21 cellular contexts compared by ENCODE assay signal in genomic region chr20:57210911-57211280, GRCh38. TPM values are rescaled to one million over a fixed set of nuclear protein-coding genes. Genes with fewer than 3 reads are reported as not detected.
DNase-seq lines count a peak whose midpoint lies in the region; ATAC-seq, FAIRE-seq and TF ChIP-seq lines count a peak whose summit lies in the region.
"Had no signal": no experiment of that assay in that cellular context is flagged by ENCODE, and none has a peak within 500 bp of the region (broad histone marks: within the 10 kb centered on the region; RNA-seq: fewer than 3 reads in every experiment).

No MANE protein-coding gene starts in this region.

- BruUV-seq in Caco-2 (replicated peaks; lab: Mats Ljungman, UMichigan), result no TSS peak
- BruUV-seq in Calu3 (replicated peaks; lab: Mats Ljungman, UMichigan), result no TSS peak

- no peak overlapping the region for H3K27ac ChIP-seq in H1 (ENCODE audit: low read depth, low read length)
- H3K27ac ChIP-seq: HL-60 had no signal

- H3K27me3 ChIP-seq in H1 (replicated peaks in 1 of 4; ENCODE audit: control insufficient read depth in 3 of 4, extremely low read depth in 1 of 4, insufficient read depth in 3 of 4, low read length in 3 of 4) (peaks cover 0 to 5% (median 2%) of the 10 kb centered on the region in 4 experiments; a peak in 2 of 7 replicates), mucosa of stomach (ENCODE audit: control insufficient read depth, insufficient read depth, low read length) (peaks cover 4% of the 10 kb centered on the region), Caco-2 (replicated peaks; ENCODE audit: control insufficient read depth, insufficient read depth, low read length) (no peaks in the 10 kb centered on the region)
- H3K27me3 ChIP-seq: BE2C had no signal

- no peak overlapping the region for H2AFZ ChIP-seq in H1 (ENCODE audit: low read length)

- H4K91ac ChIP-seq in H1 (replicated peaks; ENCODE audit: insufficient read length, low read length), result no peak overlapping the region

- no peak for FAIRE-seq in H1 (lab: Jason Lieb, UNC)
- FAIRE-seq: A204.1, K562 had no signal

- H3K27me3 Mint-ChIP-seq in WTC11 (ENCODE audit: low read depth) (no peaks in the 10 kb centered on the region), Caco-2 (ENCODE audit: insufficient read depth, unreplicated experiment) (no peaks in the 10 kb centered on the region), Calu3 (ENCODE audit: unreplicated experiment) (peaks cover 31% of the 10 kb centered on the region)

- H3K79me1 ChIP-seq in H1 (ENCODE audit: low read depth, low read length), result no peaks in the 10 kb centered on the region

- no peak overlapping the region for H4K5ac ChIP-seq in H1 (ENCODE audit: insufficient read length, low read depth, low read length)

- H3K4me1 Mint-ChIP-seq in WTC11 (peaks cover 28% of the 10 kb centered on the region), Caco-2 (ENCODE audit: low read depth, unreplicated experiment) (peaks cover 19% of the 10 kb centered on the region), Calu3 (ENCODE audit: low read depth, unreplicated experiment) (peaks cover 40% of the 10 kb centered on the region)
- H3K4me1 Mint-ChIP-seq: CD4-positive, CD25-positive, alpha-beta regulatory T cell; CD8-positive, alpha-beta memory T cell had no signal

- ATAC-seq in WTC11, result no peak
- ATAC-seq in GM19455 (IDR thresholded peaks at IDR 0.05; ENCODE audit: unreplicated experiment), result no peak
- no peak for ATAC-seq in HG02678 (IDR thresholded peaks at IDR 0.05; ENCODE audit: unreplicated experiment)
- ATAC-seq: K562 had no signal

- no peak overlapping the region for H3K4me2 ChIP-seq in H1 (ENCODE audit: insufficient read depth in 1 of 2, low read depth in 2 of 2, low read length in 2 of 2)

- H2BK12ac ChIP-seq in H1 (ENCODE audit: low read depth, low read length), result peak overlapping the region; percentile 62; the same call in 1 of the 2 replicates

- H3K4me3 Mint-ChIP-seq in WTC11 (no peak overlapping the region), Caco-2 (ENCODE audit: unreplicated experiment) (no peak overlapping the region), Calu3 (ENCODE audit: low read depth, unreplicated experiment) (no peak overlapping the region)
- H3K4me3 Mint-ChIP-seq: CD4-positive, CD25-positive, alpha-beta regulatory T cell; CD8-positive, alpha-beta memory T cell had no signal

- DNase-seq in WTC11 (ENCODE audit: low spot score) (no peak), H1 (ENCODE audit: low read depth in 1 of 2, low spot score in 2 of 2) (no peak), posterior vena cava (ENCODE audit: low spot score) (peak; percentile 50), Caco-2 (no peak), Calu3 (no peak)
- DNase-seq: ACHN; BE2C; C1 segment of cervical spinal cord; CD4-positive, CD25-positive, alpha-beta regulatory T cell; CD8-positive, alpha-beta memory T cell; COR-L47; DMS79 treated with DMSO at 0.1 percent for 48 hours; GF-D8; IMR-90 had no signal

- no peak overlapping the region for H2BK5ac ChIP-seq in H1 (ENCODE audit: low read depth, low read length)

- TF ChIP-seq CTCF in WTC11 (IDR thresholded peaks at IDR 0.05) (no peak), H1 (IDR thresholded peaks at IDR 0.05; ENCODE audit: control extremely low read depth in 1 of 3, insufficient read depth in 1 of 3, low read depth in 1 of 3, low read length in 3 of 3) (no peak), Caco-2 (IDR thresholded peaks at IDR 0.05; ENCODE audit: insufficient read depth in 1 of 2, low read depth in 1 of 2, low read length in 1 of 2, severe bottlenecking in 1 of 2, unreplicated experiment in 1 of 2) (no peak), Calu3 (IDR thresholded peaks at IDR 0.05; ENCODE audit: unreplicated experiment) (no peak)

- H3K4me1 ChIP-seq in H1 (replicated peaks in 1 of 4; ENCODE audit: control insufficient read depth in 3 of 4, insufficient read depth in 4 of 4, low read length in 3 of 4), result peaks cover 0 to 28% (median 15%) of the 10 kb centered on the region in 4 experiments; a peak in 6 of 7 replicates
- H3K4me1 ChIP-seq in mucosa of stomach (ENCODE audit: control insufficient read depth, insufficient read depth, low read length), result peaks cover 24% of the 10 kb centered on the region
- H3K4me1 ChIP-seq in Caco-2, result peaks cover 30% of the 10 kb centered on the region
- H3K4me1 ChIP-seq: BE2C, HAP-1 had no signal

- TF ChIP-seq POLR2A in H1 (IDR thresholded peaks at IDR 0.05; ENCODE audit: control extremely low read depth in 1 of 2, low read depth in 2 of 2, low read length in 2 of 2), result no peak

- H3K36me3 ChIP-seq in H1 (ENCODE audit: control insufficient read depth in 2 of 4, insufficient read depth in 4 of 4, low read length in 3 of 4) (no peaks in the 10 kb centered on the region), mucosa of stomach (ENCODE audit: control insufficient read depth, insufficient read depth, low read length) (no peaks in the 10 kb centered on the region), Caco-2 (ENCODE audit: control insufficient read depth, insufficient read depth, low read length) (no peaks in the 10 kb centered on the region)
- H3K36me3 ChIP-seq: BE2C, HAP-1 had no signal

- no peak overlapping the region for H3K4ac ChIP-seq in H1 (replicated peaks; ENCODE audit: insufficient read length, low read depth, low read length)

- H3K23ac ChIP-seq in H1 (ENCODE audit: insufficient read length), result no peak overlapping the region

- H3K23me2 ChIP-seq in H1 (ENCODE audit: low read depth, low read length), result no peaks in the 10 kb centered on the region

- H3K9ac ChIP-seq in H1 (replicated peaks in 1 of 4; ENCODE audit: extremely low read depth in 1 of 4, low read depth in 3 of 4, low read length in 3 of 4), result no peak overlapping the region
- peak overlapping the region; percentile 15 for H3K9ac ChIP-seq in mucosa of stomach (ENCODE audit: low read length)

- peaks cover 15% of the 10 kb centered on the region for H3K9me3 Mint-ChIP-seq in WTC11
- H3K9me3 Mint-ChIP-seq in Caco-2 (ENCODE audit: unreplicated experiment), result peaks cover 10% of the 10 kb centered on the region
- no peaks in the 10 kb centered on the region for H3K9me3 Mint-ChIP-seq in Calu3 (ENCODE audit: low read depth, unreplicated experiment)

- no peak overlapping the region for H2BK120ac ChIP-seq in H1 (replicated peaks; ENCODE audit: low read depth, low read length)

- H3K36me3 Mint-ChIP-seq in WTC11, result peaks cover 19% of the 10 kb centered on the region
- peaks cover 91% of the 10 kb centered on the region for H3K36me3 Mint-ChIP-seq in Caco-2 (ENCODE audit: insufficient read depth, unreplicated experiment)
- H3K36me3 Mint-ChIP-seq in Calu3 (ENCODE audit: insufficient read depth, unreplicated experiment), result peaks cover 7% of the 10 kb centered on the region
- H3K36me3 Mint-ChIP-seq: CD4-positive, CD25-positive, alpha-beta regulatory T cell; CD8-positive, alpha-beta memory T cell had no signal

- no peaks in the 10 kb centered on the region for H4K20me1 ChIP-seq in H1 (replicated peaks in 1 of 2; ENCODE audit: control insufficient read depth in 1 of 2, insufficient read depth in 2 of 2, low read length in 2 of 2)

- H3K9me3 ChIP-seq in H1 (ENCODE audit: insufficient read depth in 2 of 2, low read depth in 1 of 2, low read length in 1 of 2) (no peaks in the 10 kb centered on the region), mucosa of stomach (ENCODE audit: control insufficient read depth, low read length) (no peaks in the 10 kb centered on the region), Caco-2 (peaks cover 3% of the 10 kb centered on the region; the same call in 1 of the 2 replicates)
- H3K9me3 ChIP-seq: BE2C, HAP-1 had no signal

- H3K79me2 ChIP-seq in H1 (ENCODE audit: control insufficient read depth in 1 of 2, insufficient read depth in 2 of 2, low read length in 2 of 2), result no peaks in the 10 kb centered on the region

- no peak for TF ChIP-seq RAD21 in H1 (IDR thresholded peaks at IDR 0.05 in 1 of 2, conservative IDR thresholded peaks at IDR 0.05 in 1 of 2; ENCODE audit: low read depth in 2 of 2, low read length in 2 of 2)

- TF ChIP-seq EP300 in H1 (IDR thresholded peaks at IDR 0.05; ENCODE audit: borderline replicate concordance in 1 of 2, low read depth in 2 of 2, low read length in 2 of 2), result no peak

- no peak overlapping the region for H3K14ac ChIP-seq in H1 (ENCODE audit: insufficient read length)

- H4K8ac ChIP-seq in H1 (ENCODE audit: extremely low read depth, insufficient read depth, low read length), result no peak overlapping the region

- no peak overlapping the region for H2AK5ac ChIP-seq in H1 (ENCODE audit: low read depth, low read length)

- POLR2A ChIA-PET in WTC11 (lab: Charles Lee), result interaction anchor here (1.0 kb wide), 1 partner anchor 30 kb away, joined by 3 read pairs; no protein-coding TSS in a partner anchor
- POLR2A ChIA-PET in H1 (lab: Charles Lee; ENCODE audit: partially characterized antibody), result interaction anchor here (1.3 kb wide), 1 partner anchor 41 kb away, joined by 3 read pairs; no protein-coding TSS in a partner anchor
- POLR2A ChIA-PET in Caco-2 (lab: Charles Lee), result no interaction called here

- 0 out of 2 replicates have a peak overlapping the region, but pooled peaks have one; percentile 54 for H2BK15ac ChIP-seq in H1 (ENCODE audit: low read length)

- CTCF ChIA-PET in WTC11 (lab: Charles Lee), result interaction anchor here (1.0 to 3.1 kb wide), 4 partner anchors 47 to 121 kb away, joined by 3 to 11 read pairs (median 5); partner anchors contain the start of gene SPO11
- CTCF ChIA-PET in H1 (lab: Charles Lee; ENCODE audit: partially characterized antibody), result no interaction called here
- CTCF ChIA-PET in Caco-2 (lab: Charles Lee), result no interaction called here
- CTCF ChIA-PET in Calu3 (lab: Charles Lee), result no interaction called here

- H3K56ac ChIP-seq in H1 (replicated peaks; ENCODE audit: insufficient read length, low read depth, low read length), result no peak overlapping the region

- 95% methylated on average over 8 of the region's 8 CpGs; no CpG with 5 or more reads in 1 of the 2 experiments for WGBS in H1 (ENCODE audit: extremely low coverage in 1 of 2, insufficient coverage in 1 of 2, insufficient read length in 1 of 2, insufficient replicate concordance in 2 of 2, low coverage in 1 of 2, low lambda C conversion rate in 2 of 2, missing lambda C conversion rate in 1 of 2), 2 experiments

- no peak overlapping the region for H2BK20ac ChIP-seq in H1 (ENCODE audit: low read length)

- no peak overlapping the region; the same call in 1 of the 2 replicates for H3K18ac ChIP-seq in H1 (ENCODE audit: extremely low read depth, low read length)

- intact Hi-C loops in posterior vena cava (cut with DNase I) (no loop called here), Caco-2 (cut with micrococcal nuclease; ENCODE audit: unreplicated experiment) (no loop called here), Calu3 (cut with micrococcal nuclease; ENCODE audit: unreplicated experiment) (no loop called here)

- H3K4me3 ChIP-seq in H1 (ENCODE audit: extremely low read depth in 1 of 4, insufficient read depth in 2 of 4, low read depth in 3 of 4, low read length in 4 of 4), result no peak overlapping the region
- H3K4me3 ChIP-seq in mucosa of stomach (ENCODE audit: low read length), result no peak overlapping the region
- H3K4me3 ChIP-seq in Caco-2 (ENCODE audit: low read depth, low read length), result no peak overlapping the region
- H3K4me3 ChIP-seq: HAP-1, K562 had no signal

- H3K27ac Mint-ChIP-seq in WTC11, result peak overlapping the region; percentile 33; the same call in 1 of the 2 replicates
- no peak overlapping the region for H3K27ac Mint-ChIP-seq in Caco-2 (ENCODE audit: unreplicated experiment)
- H3K27ac Mint-ChIP-seq in Calu3 (ENCODE audit: unreplicated experiment), result no peak overlapping the region
- H3K27ac Mint-ChIP-seq: CD4-positive, CD25-positive, alpha-beta regulatory T cell; CD8-positive, alpha-beta memory T cell had no signal

RNA-seq across cellular contexts. Expression of gene BMP7, which starts 55.5 kb away (rescaled TPM):
- total RNA-seq in WTC11 (2021) (39.1 to 40.7 TPM (median 40.0 TPM) in 3 replicates), posterior vena cava (under 1 TPM in 1 of 2 donors, not detected in 1; 0.65 TPM), Caco-2 (2022) (266 and 317 TPM in 2 replicates), Calu3 (2022) (not detected in 2 replicates)
- total RNA-seq in H1 (2021; fragmentation: NEBNext Ultra II Directional; extraction: Animal tissue kit (Norgen Biotek cat#: 25700)), result 7.2 and 9.2 TPM in 2 replicates
- polyA plus RNA-seq in H1 (2011; rRNA removed), result 14.7 and 29.5 TPM in 2 replicates
- polyA plus RNA-seq in H1 (2011; cell fraction: cytosol; rRNA removed), result 19.0 TPM
- polyA plus RNA-seq in H1 (2011; cell fraction: nucleus; rRNA removed), result 26.5 TPM
- polyA plus RNA-seq in H1 (2012, experiment 1 of 2), result 4.3 to 11.0 TPM (median 8.6 TPM) in 4 replicates
- 4.3 TPM for polyA plus RNA-seq in H1 (2012, experiment 2 of 2)
- polyA plus RNA-seq in H1 (2013, experiment 1 of 2), result 8.0 TPM
- 9.6 TPM for polyA plus RNA-seq in H1 (2013, experiment 2 of 2)
- 6.7 and 12.4 TPM in 2 replicates for polyA minus RNA-seq in H1 (2011; rRNA and poly(A)+ RNA removed)
- 14.2 TPM for polyA minus RNA-seq in H1 (2011; cell fraction: cytosol; rRNA and poly(A)+ RNA removed)
- 13.2 TPM for polyA minus RNA-seq in H1 (2011; cell fraction: nucleus; rRNA and poly(A)+ RNA removed)
- total RNA-seq: CD4-positive, CD25-positive, alpha-beta regulatory T cell; CD8-positive, alpha-beta memory T cell; IMR-90 had no signal
- polyA plus RNA-seq: CD4-positive, CD25-positive, alpha-beta regulatory T cell; CD8-positive, alpha-beta memory T cell; IMR-90; K562 had no signal
